In genomic region chr1:220791287-220791686, GRCh38 we compare ENCODE assay signal across 12 cellular contexts. TPM values are rescaled to one million over a fixed set of nuclear protein-coding genes. Genes with fewer than 3 reads are reported as not detected.
A peak's percentile ranks its signal among the peaks of the same experiment; 100 is the strongest.
DNase-seq lines count a peak whose midpoint lies in the region; ATAC-seq and TF ChIP-seq lines count a peak whose summit lies in the region.
"Had no signal": no experiment of that assay in that cellular context is flagged by ENCODE, and none has a peak within 500 bp of the region (broad histone marks: within the 10 kb centered on the region; RNA-seq: fewer than 3 reads in every experiment).

No MANE protein-coding gene starts in this region.

- H3K27me3 ChIP-seq in thoracic aorta (replicated peaks; ENCODE audit: insufficient read depth) (no peaks in the 10 kb centered on the region), neural progenitor cell (peaks cover 6% of the 10 kb centered on the region)
- H3K27me3 ChIP-seq: Peyer's patch, suprapubic skin had no signal

- H3K9me3 ChIP-seq in thoracic aorta (no peaks in the 10 kb centered on the region), neural progenitor cell (ENCODE audit: low read depth) (no peaks in the 10 kb centered on the region)
- H3K9me3 ChIP-seq: Peyer's patch, suprapubic skin had no signal

- DNase-seq in NOMO-1 treated with DMSO at 0.1 percent for 48 hours (lab: John Stamatoyannopoulos, UW; ENCODE audit: unreplicated experiment) (peak; percentile 3), NOMO-1 treated with dmso at 0.1 percent for 144 hours (lab: John Stamatoyannopoulos, UW; ENCODE audit: unreplicated experiment) (no peak), NCI-H2196 (lab: John Stamatoyannopoulos, UW; ENCODE audit: unreplicated experiment) (peak; percentile 73), epithelial cell of esophagus (ENCODE audit: low read depth) (peak; percentile 81), thoracic aorta (ENCODE audit: low spot score) (no peak), medulla oblongata (ENCODE audit: extremely low spot score) (no peak), COLO668 (lab: John Stamatoyannopoulos, UW; ENCODE audit: unreplicated experiment) (no peak), neural progenitor cell (ENCODE audit: low spot score) (no peak)
- DNase-seq: effector memory CD8-positive, alpha-beta T cell; NCI-H146; Peyer's patch had no signal

- H2AFZ ChIP-seq in neural progenitor cell (replicated peaks) = no peak overlapping the region

- no peak overlapping the region for H3K9ac ChIP-seq in neural progenitor cell

- H3K4me3 Mint-ChIP-seq in neural progenitor cell = no peak overlapping the region
- H3K4me3 Mint-ChIP-seq: effector memory CD8-positive, alpha-beta T cell had no signal

- peaks cover 2% of the 10 kb centered on the region for H3K36me3 Mint-ChIP-seq in neural progenitor cell

- no peak overlapping the region for H3K27ac Mint-ChIP-seq in neural progenitor cell
- H3K27ac Mint-ChIP-seq: effector memory CD8-positive, alpha-beta T cell had no signal

- peaks cover 13% of the 10 kb centered on the region for H3F3A ChIP-seq in neural progenitor cell (ENCODE audit: low read depth)

- H3K4me3 ChIP-seq in epithelial cell of esophagus (ENCODE audit: low read length) (no peak overlapping the region), thoracic aorta (peak overlapping the region; percentile 3), neural progenitor cell (no peak overlapping the region)
- H3K4me3 ChIP-seq: Peyer's patch, suprapubic skin had no signal

- no peak for ATAC-seq in thoracic aorta (ENCODE audit: insufficient number of reproducible peaks, low FRiP score, low read depth)
- ATAC-seq: effector memory CD8-positive, alpha-beta T cell had no signal

- H3K4me1 Mint-ChIP-seq in neural progenitor cell = no peaks in the 10 kb centered on the region

- H3K36me3 ChIP-seq in thoracic aorta = no peaks in the 10 kb centered on the region
- no peaks in the 10 kb centered on the region for H3K36me3 ChIP-seq in neural progenitor cell
- H3K36me3 ChIP-seq: Peyer's patch, suprapubic skin had no signal

- H3K4me1 ChIP-seq in thoracic aorta (ENCODE audit: control insufficient read depth in 1 of 2, low read depth in 2 of 2) = peaks cover 6 to 40% of the 10 kb centered on the region in 2 donors
- peaks cover 6% of the 10 kb centered on the region for H3K4me1 ChIP-seq in neural progenitor cell

- no peaks in the 10 kb centered on the region for H4K20me1 ChIP-seq in neural progenitor cell (ENCODE audit: low read depth)

- H3K27ac ChIP-seq in thoracic aorta (peak overlapping the region; percentile 74 to 75), neural progenitor cell (no peak overlapping the region)
- H3K27ac ChIP-seq: suprapubic skin had no signal

- H3K79me2 ChIP-seq in neural progenitor cell (ENCODE audit: low read depth) = peaks cover 7% of the 10 kb centered on the region

- no peaks in the 10 kb centered on the region for H3K9me3 Mint-ChIP-seq in neural progenitor cell
- H3K9me3 Mint-ChIP-seq: effector memory CD8-positive, alpha-beta T cell had no signal

- H3K4me2 ChIP-seq in neural progenitor cell = no peak overlapping the region

- TF ChIP-seq CTCF in epithelial cell of esophagus (IDR thresholded peaks at IDR 0.05; ENCODE audit: insufficient read depth, low read depth, low read length, missing control alignments) (no peak), thoracic aorta (IDR thresholded peaks at IDR 0.05) (no peak), neural progenitor cell (IDR thresholded peaks at IDR 0.05) (no peak)

- peaks cover 1% of the 10 kb centered on the region for H3K27me3 Mint-ChIP-seq in neural progenitor cell (ENCODE audit: insufficient read depth, low read depth)

RNA-seq across cellular contexts. Expression of gene MTARC1, which starts 4.6 kb away (rescaled TPM):
- total RNA-seq in thoracic aorta = 1 to 10 TPM; 3.6 to 3.7 TPM
- total RNA-seq in neural progenitor cell (ENCODE audit: low replicate concordance) = 11.3 and 11.5 TPM in 2 replicates

RNA-seq across cellular contexts. Expression of gene MTARC2, which starts 43.2 kb away (rescaled TPM):
- total RNA-seq in thoracic aorta = 10 to 100 TPM; 30.4 to 32.1 TPM
- not detected in 2 replicates for total RNA-seq in neural progenitor cell (ENCODE audit: low replicate concordance)

Comparison
In these comparisons a context has a peak if more than half of its experiments do, and no peak if none do; other contexts are left out.
1. DNase-seq: peak in NOMO-1 treated with DMSO at 0.1 percent for 48 hours (single experiment), NCI-H2196 (single experiment) and epithelial cell of esophagus (single experiment); none in NOMO-1 treated with dmso at 0.1 percent for 144 hours (single experiment), thoracic aorta (single experiment), medulla oblongata (single experiment), COLO668 (single experiment) and neural progenitor cell (single experiment).
2. RNA of gene MTARC2, which starts 43.2 kb away (total RNA-seq): 30.4 to 32.1 TPM in thoracic aorta; not detected in neural progenitor cell; every median in the first group is over 10 times any median in the second.